ENCODE assay signal across 10 cellular contexts in the genomic region with DNA sequence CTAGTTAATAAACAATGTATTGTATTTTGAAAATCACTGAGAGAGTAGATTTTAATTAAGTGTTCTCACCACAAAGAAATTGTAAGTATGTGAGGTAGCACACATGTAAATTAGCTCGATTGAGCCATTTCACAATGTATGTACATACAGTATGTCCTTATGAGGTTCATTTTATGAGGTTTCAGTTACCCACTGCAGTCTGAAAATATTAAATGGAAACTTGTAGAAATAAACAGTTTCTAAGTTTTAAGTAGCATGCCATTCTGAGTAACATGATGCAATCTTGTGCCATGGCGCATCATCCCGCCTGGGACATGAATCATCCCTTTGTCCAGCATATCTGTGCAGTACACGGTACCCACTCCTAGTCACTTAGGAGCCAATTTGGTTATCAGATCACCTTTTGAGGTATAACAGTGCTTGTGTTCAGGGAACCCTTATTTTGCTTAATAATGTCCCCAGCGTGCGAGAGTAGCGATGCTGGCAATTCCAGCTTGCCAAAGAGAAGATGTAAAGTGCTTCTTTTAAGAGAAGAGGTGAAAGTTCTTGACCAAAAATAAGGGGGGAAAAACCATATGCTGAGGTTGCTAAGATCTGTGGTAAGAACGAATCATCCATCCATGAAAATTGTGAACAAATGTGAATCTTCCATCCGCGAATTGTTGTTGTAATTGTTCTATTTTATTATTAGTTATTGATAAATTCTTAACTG.
A peak's percentile ranks its signal among the peaks of the same experiment; 100 is the strongest.
DNase-seq lines count a peak whose midpoint lies in the region; ATAC-seq and TF ChIP-seq lines count a peak whose summit lies in the region.
"Had no signal": no experiment of that assay in that cellular context is flagged by ENCODE, and none has a peak within 500 bp of the region (broad histone marks: within the 10 kb centered on the region; RNA-seq: fewer than 3 reads in every experiment).

No MANE protein-coding gene starts in this region.

- ATAC-seq in HCT116 (peak; percentile 74), T-helper 17 cell (no peak), GM19328 (IDR thresholded peaks at IDR 0.05; ENCODE audit: unreplicated experiment) (no peak)

- intact Hi-C loops in HCT116 (cut with micrococcal nuclease) (no loop called here), lower leg skin (cut with DNase I; ENCODE audit: low total_unique reads) (no loop called here), spleen (cut with DNase I; ENCODE audit: low total_unique reads) (no loop called here)

- no peak overlapping the region for H2AFZ ChIP-seq in HCT116 (ENCODE audit: low read depth, low read length, poor library complexity, severe bottlenecking)

- no peak overlapping the region for H3K4me3 Mint-ChIP-seq in T-helper 17 cell

- H3K4me2 ChIP-seq in HCT116 (ENCODE audit: low read length), result peak overlapping the region; percentile 10

- H4K20me1 ChIP-seq in HCT116 (ENCODE audit: insufficient read depth), result no peaks in the 10 kb centered on the region

- RAD21 ChIA-PET in HCT116 (lab: Charles Lee; ENCODE audit: low non-redundant PET in 1 of 2, low total read pairs in 2 of 2, uncharacterized antibody in 2 of 2, unreplicated experiment in 2 of 2), result no interaction called here

- no peaks in the 10 kb centered on the region for H3K27me3 ChIP-seq in HCT116 (ENCODE audit: insufficient read depth, low read length)
- H3K27me3 ChIP-seq in spleen (replicated peaks in 1 of 7), result no peaks in the 10 kb centered on the region

- no peak overlapping the region for H3K27ac ChIP-seq in HCT116 (ENCODE audit: low read depth, low read length)
- H3K27ac ChIP-seq in spleen, result no peak overlapping the region
- H3K27ac ChIP-seq: skin epidermis had no signal

- POLR2A ChIA-PET in HCT116 (lab: Charles Lee), result no interaction called here

- no peaks in the 10 kb centered on the region for H3K9me2 ChIP-seq in HCT116 (ENCODE audit: insufficient read depth)

- H3K4me1 Mint-ChIP-seq in T-helper 17 cell, result peaks cover 46% of the 10 kb centered on the region

- DNase-seq in HCT116 (ENCODE audit: low read depth, low spot score), result peak; percentile 74
- no peak for DNase-seq in T-helper 17 cell
- DNase-seq in dedifferentiated amniotic fluid mesenchymal stem cell (ENCODE audit: extremely low spot score), result peak; percentile 59
- DNase-seq in stimulated activated CD4-positive, alpha-beta T cell treated with anti-CD3 and anti-CD28 coated beads, Interleukin-2, amount 100 ng/mL, for 24 hours, result peak; percentile 52 to 62
- no peak for DNase-seq in NCI-H2171 (lab: John Stamatoyannopoulos, UW)
- no peak for DNase-seq in lower leg skin (ENCODE audit: low spot score in 2 of 2)
- no peak for DNase-seq in spleen
- DNase-seq: NCI-H345 had no signal

- H3K27ac Mint-ChIP-seq in T-helper 17 cell, result peak overlapping the region; percentile 90

- H3K36me3 ChIP-seq in HCT116 (ENCODE audit: control insufficient read depth in 1 of 2, insufficient read depth in 2 of 2, low read length in 2 of 2) (0 out of 4 replicates have a peak, but pooled peaks cover 0 to under 1% of the 10 kb centered on the region in 2 experiments), spleen (peaks cover 0 to 54% (median 12%) of the 10 kb centered on the region in 6 donors)

- TF ChIP-seq CTCF in HCT116 (IDR thresholded peaks at IDR 0.05 in 2 of 3, conservative IDR thresholded peaks at IDR 0.05 in 1 of 3; ENCODE audit: borderline replicate concordance in 1 of 3, insufficient read depth in 1 of 3, low read depth in 2 of 3, low read length in 2 of 3) (no peak), lower leg skin (IDR thresholded peaks at IDR 0.05) (no peak), spleen (IDR thresholded peaks at IDR 0.05 in 8 of 11, conservative IDR thresholded peaks at IDR 0.05 in 3 of 11) (no peak)

- no peak overlapping the region for H3K9ac ChIP-seq in HCT116 (ENCODE audit: low read length)

- CTCF ChIA-PET in HCT116 (lab: Charles Lee), result interaction anchor here (2.3 to 2.7 kb wide), 2 partner anchors 8 to 25 kb away, joined by 7 to 18 read pairs; no protein-coding TSS in a partner anchor

- H3K27me3 Mint-ChIP-seq in T-helper 17 cell, result no peaks in the 10 kb centered on the region

- 86% methylated on average over 10 of the region's 10 CpGs for WGBS in lower leg skin, 2 donors
- 92 to 96% (median 94%) methylated on average over 10 of the region's 10 CpGs for WGBS in spleen, 5 donors

- H3K9me3 ChIP-seq in HCT116 (ENCODE audit: control insufficient read depth in 1 of 2, insufficient read depth in 1 of 2, low read depth in 1 of 2, low read length in 2 of 2) (no peaks in the 10 kb centered on the region), T-helper 17 cell (ENCODE audit: control insufficient read depth, low read length, poor library complexity, severe bottlenecking) (no peaks in the 10 kb centered on the region), spleen (no peaks in the 10 kb centered on the region)

- H3K79me2 ChIP-seq in HCT116 (ENCODE audit: insufficient read depth, low read length), result no peaks in the 10 kb centered on the region; the same call in 1 of the 2 replicates

- TF ChIP-seq RAD21 in HCT116 (IDR thresholded peaks at IDR 0.05; ENCODE audit: low read depth), result no peak

- peaks cover 3% of the 10 kb centered on the region for H3K36me3 Mint-ChIP-seq in T-helper 17 cell (ENCODE audit: low read depth)

- no TSS peak for BruUV-seq in HCT116 (replicated peaks; lab: Mats Ljungman, UMichigan)

- no peak for TF ChIP-seq POLR2A in HCT116 (IDR thresholded peaks at IDR 0.05; ENCODE audit: borderline replicate concordance, extremely low read depth, insufficient read depth, insufficient read length)
- TF ChIP-seq POLR2A in lower leg skin (IDR thresholded peaks at IDR 0.05), result no peak
- no peak for TF ChIP-seq POLR2A in spleen (IDR thresholded peaks at IDR 0.05)

- no peak overlapping the region for H3K4me3 ChIP-seq in HCT116 (replicated peaks in 1 of 2; ENCODE audit: low read depth in 1 of 2, low read length in 2 of 2)
- H3K4me3 ChIP-seq in lower leg skin (ENCODE audit: low read depth, poor library complexity, severe bottlenecking), result no peak overlapping the region
- no peak overlapping the region for H3K4me3 ChIP-seq in spleen
- H3K4me3 ChIP-seq: skin epidermis had no signal

- H3K4me1 ChIP-seq in HCT116 (ENCODE audit: control insufficient read depth in 1 of 2, insufficient read depth in 2 of 2, low read length in 2 of 2) (peaks cover 28 to 29% of the 10 kb centered on the region in 2 experiments), spleen (peaks cover 5 to 100% (median 58%) of the 10 kb centered on the region in 6 donors)

TF ChIP-seq in HCT116, 20 proteins besides CTCF, POLR2A, EP300 and RAD21:
- TF ChIP-seq FOSL1 (IDR thresholded peaks at IDR 0.05; ENCODE audit: low read depth) (peak; percentile 65), CEBPB (IDR thresholded peaks at IDR 0.05; ENCODE audit: low read depth) (peak; percentile 89), POLR2AphosphoS5 (IDR thresholded peaks at IDR 0.05; ENCODE audit: low read depth, low read length) (peak; percentile 36; the same call in 1 of the 2 replicates), SP1 (IDR thresholded peaks at IDR 0.05; ENCODE audit: low read depth) (peak; percentile 39; the same call in 1 of the 2 replicates), JUND (IDR thresholded peaks at IDR 0.05) (peak; percentile 62), EZH2phosphoT487 (IDR thresholded peaks at IDR 0.05; ENCODE audit: borderline replicate concordance) (no peak), CBX3 (IDR thresholded peaks at IDR 0.05; ENCODE audit: low read depth) (no peak)
- TF ChIP-seq, protein P1, sequence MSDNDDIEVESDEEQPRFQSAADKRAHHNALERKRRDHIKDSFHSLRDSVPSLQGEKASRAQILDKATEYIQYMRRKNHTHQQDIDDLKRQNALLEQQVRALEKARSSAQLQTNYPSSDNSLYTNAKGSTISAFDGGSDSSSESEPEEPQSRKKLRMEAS (IDR thresholded peaks at IDR 0.05), result peak; percentile 54
- TF ChIP-seq, protein P2, sequence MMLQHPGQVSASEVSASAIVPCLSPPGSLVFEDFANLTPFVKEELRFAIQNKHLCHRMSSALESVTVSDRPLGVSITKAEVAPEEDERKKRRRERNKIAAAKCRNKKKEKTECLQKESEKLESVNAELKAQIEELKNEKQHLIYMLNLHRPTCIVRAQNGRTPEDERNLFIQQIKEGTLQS (IDR thresholded peaks at IDR 0.05), result peak; percentile 50; the same call in 1 of the 2 replicates

Comparison
In these comparisons a context has a peak if more than half of its experiments do, and no peak if none do; other contexts are left out.
1. DNase-seq: peak in HCT116 (single experiment), dedifferentiated amniotic fluid mesenchymal stem cell (single experiment) and stimulated activated CD4-positive, alpha-beta T cell treated with anti-CD3 and anti-CD28 coated beads, Interleukin-2, amount 100 ng/mL, for 24 hours (2 of 2); none in T-helper 17 cell (0 of 3), NCI-H2171 (single experiment), lower leg skin (0 of 2) and spleen (single experiment).